14 cellular contexts compared by ENCODE assay signal in the genomic region with DNA sequence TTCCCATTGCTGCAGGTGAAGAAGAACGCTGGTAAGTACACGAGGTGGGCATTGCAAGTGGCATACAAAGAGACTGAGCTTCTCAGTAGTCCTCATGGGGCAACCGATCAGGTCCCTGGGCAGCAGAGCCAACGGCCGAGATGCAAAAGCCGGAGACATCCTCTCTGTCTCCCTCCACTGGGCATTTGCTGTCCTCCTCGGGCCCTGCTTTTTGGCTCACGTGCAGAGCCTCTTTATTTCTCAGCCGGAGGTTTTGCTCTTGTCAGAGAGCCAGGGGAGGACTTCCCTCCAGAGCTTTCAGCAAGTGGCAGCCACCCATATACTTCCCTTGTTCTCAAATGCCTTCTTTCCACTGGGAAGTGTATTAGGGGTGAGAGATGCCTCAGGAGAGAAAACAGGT. TPM values are rescaled to one million over a fixed set of nuclear protein-coding genes. Genes with fewer than 3 reads are reported as not detected.
DNase-seq lines count a peak whose midpoint lies in the region; ATAC-seq and TF ChIP-seq lines count a peak whose summit lies in the region.
"Had no signal": no experiment of that assay in that cellular context is flagged by ENCODE, and none has a peak within 500 bp of the region (broad histone marks: within the 10 kb centered on the region; RNA-seq: fewer than 3 reads in every experiment).

No MANE protein-coding gene starts in this region.

- ATAC-seq in Right ventricle myocardium inferior (peak; percentile 64), left lung (peak; percentile 42)
- ATAC-seq: naive thymus-derived CD4-positive, alpha-beta T cell had no signal

- intact Hi-C loops in Right ventricle myocardium inferior (cut with DNase I) (no loop called here), left lung (cut with DNase I) (no loop called here)

- DNase-seq in Right ventricle myocardium inferior (ENCODE audit: missing footprints), result no peak
- no peak for DNase-seq in right atrium auricular region (ENCODE audit: low spot score)
- no peak for DNase-seq in brain microvascular endothelial cell
- DNase-seq in left lung, result no peak
- DNase-seq in NAMALWA (ENCODE audit: low spot score), result no peak
- no peak for DNase-seq in Ammon's horn (ENCODE audit: low spot score)
- no peak for DNase-seq in AG08396 (ENCODE audit: low spot score)
- DNase-seq in activated naive CD4-positive, alpha-beta T cell (lab: John Stamatoyannopoulos, UW), result no peak
- DNase-seq: foreskin melanocyte; naive thymus-derived CD4-positive, alpha-beta T cell; NCI-H1930; PC-9; spleen; stimulated activated naive CD4-positive, alpha-beta T cell had no signal

- no peaks in the 10 kb centered on the region for H3K9me3 ChIP-seq in right atrium auricular region
- H3K9me3 ChIP-seq in left lung, result no peaks in the 10 kb centered on the region
- H3K9me3 ChIP-seq: spleen had no signal

- H3K27me3 ChIP-seq in right atrium auricular region, result no peaks in the 10 kb centered on the region
- H3K27me3 ChIP-seq in brain microvascular endothelial cell (replicated peaks), result no peaks in the 10 kb centered on the region
- H3K27me3 ChIP-seq in left lung, result peaks cover 0 to 3% of the 10 kb centered on the region in 2 donors

- no peak overlapping the region for H3K4me3 ChIP-seq in right atrium auricular region
- H3K4me3 ChIP-seq in brain microvascular endothelial cell (ENCODE audit: low read depth, low read length), result no peak overlapping the region
- no peak overlapping the region for H3K4me3 ChIP-seq in left lung
- H3K4me3 ChIP-seq: PC-9, spleen had no signal

- in situ Hi-C loops in brain microvascular endothelial cell (cut with HindIII; ENCODE audit: low pct_ligation_motif_present, low sequenced_read_pairs), result no loop called here

- no peaks in the 10 kb centered on the region for H3K4me1 ChIP-seq in right atrium auricular region
- H3K4me1 ChIP-seq in left lung, result no peaks in the 10 kb centered on the region
- H3K4me1 ChIP-seq: spleen had no signal

- TF ChIP-seq CTCF in right atrium auricular region (IDR thresholded peaks at IDR 0.05), result peak in 1 of 2 donors; percentile 35
- peak; percentile 38 for TF ChIP-seq CTCF in brain microvascular endothelial cell (IDR thresholded peaks at IDR 0.05; ENCODE audit: low read depth, low read length, missing control alignments)
- TF ChIP-seq CTCF in left lung (IDR thresholded peaks at IDR 0.05), result peak in 1 of 2 donors; percentile 15

- H3K36me3 ChIP-seq in right atrium auricular region (no peaks in the 10 kb centered on the region), brain microvascular endothelial cell (replicated peaks) (no peaks in the 10 kb centered on the region), left lung (no peaks in the 10 kb centered on the region)
- H3K36me3 ChIP-seq: spleen had no signal

- H3K27ac ChIP-seq in right atrium auricular region (no peak overlapping the region), brain microvascular endothelial cell (no peak overlapping the region), left lung (no peak overlapping the region)
- H3K27ac ChIP-seq: PC-9 had no signal

RNA-seq across cellular contexts. Expression of gene STARD8, which starts 18.0 kb away (rescaled TPM):
- total RNA-seq in Right ventricle myocardium inferior (11.7 TPM), right atrium auricular region (10 to 100 TPM in 1 of 2 donors, 1 to 10 TPM in 1; 8.3 to 14.6 TPM), left lung (10 to 100 TPM; 11.9 to 18.8 TPM)
